ENCODE assay signal across 8 cellular contexts in the genomic region with DNA sequence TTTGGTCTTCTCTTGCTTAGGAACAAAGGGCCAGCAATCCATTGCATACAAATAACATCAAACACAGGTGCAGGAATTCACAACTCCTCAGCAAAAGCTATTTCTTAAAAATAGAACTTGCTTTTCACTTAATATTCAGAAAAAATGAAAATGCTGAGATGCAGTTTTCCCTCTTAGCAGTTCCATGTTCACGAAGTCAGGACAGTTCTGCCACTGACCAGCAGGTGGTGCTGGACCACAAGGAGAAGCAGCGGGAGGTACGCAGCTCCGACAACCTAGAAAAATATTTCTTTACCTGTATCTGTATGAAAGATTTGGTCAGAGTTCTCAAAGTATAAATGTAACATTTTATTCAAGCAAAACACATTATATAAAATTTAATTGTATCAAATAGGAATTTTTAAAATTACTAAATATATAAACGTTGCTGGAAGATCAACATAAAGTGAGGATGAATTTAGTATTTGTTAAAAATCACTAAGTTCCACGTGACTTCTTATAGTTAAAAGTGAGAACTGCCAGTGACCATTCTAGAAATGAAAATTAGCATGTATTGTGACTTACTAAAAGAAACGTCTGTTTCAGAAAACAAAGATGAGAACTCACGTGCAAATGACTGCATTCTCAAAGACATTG. TPM values are rescaled to one million over a fixed set of nuclear protein-coding genes. Genes with fewer than 3 reads are reported as not detected.
DNase-seq lines count a peak whose midpoint lies in the region; ATAC-seq and TF ChIP-seq lines count a peak whose summit lies in the region.

No MANE protein-coding gene starts in this region.

- peak; percentile 48 to 64 for ATAC-seq in stimulated activated naive B cell treated with anti-CD40 and anti-IgM and Interleukin-4, amounts not matched to agents 10 μg/mL and 1 μg/mL and 100 μg/mL, for 72 hours (replicated peaks)
- no peak for ATAC-seq in HG03460 (IDR thresholded peaks at IDR 0.05; ENCODE audit: unreplicated experiment)

- H3F3A ChIP-seq in GM23248 (ENCODE audit: insufficient read depth) = no peaks in the 10 kb centered on the region

- no peaks in the 10 kb centered on the region for H3K36me3 Mint-ChIP-seq in CD4-positive, alpha-beta memory T cell
- peaks cover 35% of the 10 kb centered on the region for H3K36me3 Mint-ChIP-seq in nephron (ENCODE audit: low read depth)
- H3K36me3 Mint-ChIP-seq in stimulated activated naive B cell treated with anti-CD40 and anti-IgM and Interleukin-4, amounts not matched to agents 10 μg/mL and 1 μg/mL and 100 μg/mL, for 72 hours = peaks cover 3 to 5% of the 10 kb centered on the region in 2 donors

- H4K20me1 ChIP-seq in GM23248 (ENCODE audit: insufficient read depth) = no peaks in the 10 kb centered on the region

- intact Hi-C loops in CD4-positive, alpha-beta memory T cell (cut with micrococcal nuclease) = no loop called here

- H3K9ac ChIP-seq in GM23248 = no peak overlapping the region

- H3K9me3 ChIP-seq in CD4-positive, alpha-beta memory T cell (ENCODE audit: control insufficient read depth in 1 of 2, low read length in 2 of 2) = no peaks in the 10 kb centered on the region
- H3K9me3 ChIP-seq in GM23248 (ENCODE audit: low read depth) = no peaks in the 10 kb centered on the region

- H3K9me3 Mint-ChIP-seq in CD4-positive, alpha-beta memory T cell = peaks cover 0 to 4% (median 0%) of the 10 kb centered on the region in 8 donors
- no peaks in the 10 kb centered on the region for H3K9me3 Mint-ChIP-seq in nephron
- H3K9me3 Mint-ChIP-seq in stimulated activated naive B cell treated with anti-CD40 and anti-IgM and Interleukin-4, amounts not matched to agents 10 μg/mL and 1 μg/mL and 100 μg/mL, for 72 hours = no peaks in the 10 kb centered on the region

- CTCF ChIA-PET in CD4-positive, alpha-beta memory T cell (lab: Charles Lee; ENCODE audit: partially characterized antibody) = interaction anchor here (1.2 to 5.4 kb wide), 8 partner anchors 10 to 99 kb away, joined by 4 to 40 read pairs (median 7); no protein-coding TSS in a partner anchor

- H3K9me2 ChIP-seq in GM23248 (ENCODE audit: insufficient read depth) = no peaks in the 10 kb centered on the region

- no peaks in the 10 kb centered on the region for H3K27me3 ChIP-seq in CD4-positive, alpha-beta memory T cell (ENCODE audit: insufficient read depth, low read length)
- no peaks in the 10 kb centered on the region for H3K27me3 ChIP-seq in GM23248 (replicated peaks; ENCODE audit: insufficient read depth)

- DNase-seq in CD4-positive, alpha-beta memory T cell = peak; percentile 47 to 75 (median 56)
- DNase-seq in GM23248 (peak; percentile 72), NCI-H510A (lab: John Stamatoyannopoulos, UW) (peak; percentile 27), erythroblast (lab: John Stamatoyannopoulos, UW) (peak; percentile 74 to 86)
- DNase-seq in activated CD8-positive, alpha-beta memory T cell treated with anti-CD3 and anti-CD28 coated beads, Interleukin-2, amount 50 U/mL, for 24 hours (ENCODE audit: extremely low read depth) = peak; percentile 57
- DNase-seq in stimulated activated naive B cell treated with anti-CD40 and anti-IgM and Interleukin-4, amounts not matched to agents 10 μg/mL and 1 μg/mL and 100 μg/mL, for 72 hours = peak; percentile 46

- no peak overlapping the region for H3K27ac ChIP-seq in CD4-positive, alpha-beta memory T cell (ENCODE audit: low read depth, low read length)
- H3K27ac ChIP-seq in GM23248 = no peak overlapping the region

- TF ChIP-seq CTCF in nephron (IDR thresholded peaks at IDR 0.05; ENCODE audit: unreplicated experiment in 3 of 3) = peak; percentile 95 to 99 (median 98)

- H3K4me1 Mint-ChIP-seq in CD4-positive, alpha-beta memory T cell = peaks cover 4 to 7% (median 7%) of the 10 kb centered on the region in 4 donors
- H3K4me1 Mint-ChIP-seq in nephron = no peaks in the 10 kb centered on the region
- H3K4me1 Mint-ChIP-seq in stimulated activated naive B cell treated with anti-CD40 and anti-IgM and Interleukin-4, amounts not matched to agents 10 μg/mL and 1 μg/mL and 100 μg/mL, for 72 hours = peaks cover 0 to 8% of the 10 kb centered on the region in 2 donors

- peak overlapping the region; percentile 28 for H3K4me2 ChIP-seq in GM23248 (ENCODE audit: unreplicated experiment)

- H3K4me1 ChIP-seq in CD4-positive, alpha-beta memory T cell (ENCODE audit: insufficient read depth, low read length) = no peaks in the 10 kb centered on the region
- no peaks in the 10 kb centered on the region for H3K4me1 ChIP-seq in GM23248 (ENCODE audit: insufficient read depth)

- H3K4me3 ChIP-seq in CD4-positive, alpha-beta memory T cell (ENCODE audit: low read length in 2 of 2) = no peak overlapping the region
- no peak overlapping the region for H3K4me3 ChIP-seq in GM23248

- in situ Hi-C loops in GM23248 (cut with MboI) = no loop called here

- TF ChIP-seq POLR2A in erythroblast (IDR thresholded peaks at IDR 0.05; ENCODE audit: low read length) = no peak

- peaks cover 9 to 17% of the 10 kb centered on the region in 2 donors for H3K27me3 Mint-ChIP-seq in CD4-positive, alpha-beta memory T cell
- H3K27me3 Mint-ChIP-seq in nephron (ENCODE audit: low read depth) = no peaks in the 10 kb centered on the region
- H3K27me3 Mint-ChIP-seq in stimulated activated naive B cell treated with anti-CD40 and anti-IgM and Interleukin-4, amounts not matched to agents 10 μg/mL and 1 μg/mL and 100 μg/mL, for 72 hours = peaks cover 0 to 13% of the 10 kb centered on the region in 2 donors

- no peak overlapping the region for H3K4me3 Mint-ChIP-seq in CD4-positive, alpha-beta memory T cell
- H3K4me3 Mint-ChIP-seq in nephron = no peak overlapping the region
- H3K4me3 Mint-ChIP-seq in stimulated activated naive B cell treated with anti-CD40 and anti-IgM and Interleukin-4, amounts not matched to agents 10 μg/mL and 1 μg/mL and 100 μg/mL, for 72 hours = no peak overlapping the region

- WGBS in GM23248 (ENCODE audit: low coverage in 1 of 2, low lambda C conversion rate in 2 of 2, missing lambda C conversion rate in 2 of 2), 2 experiments = 35 to 38% methylated on average over 8 of the region's 8 CpGs

- H3K79me2 ChIP-seq in GM23248 (ENCODE audit: insufficient read depth) = no peaks in the 10 kb centered on the region

- POLR2A ChIA-PET in CD4-positive, alpha-beta memory T cell (lab: Charles Lee; ENCODE audit: partially characterized antibody) = no interaction called here

- H3K36me3 ChIP-seq in CD4-positive, alpha-beta memory T cell (ENCODE audit: insufficient read depth, low read length) = no peaks in the 10 kb centered on the region
- no peaks in the 10 kb centered on the region for H3K36me3 ChIP-seq in GM23248 (ENCODE audit: low read depth)

- no peak overlapping the region for H3K27ac Mint-ChIP-seq in CD4-positive, alpha-beta memory T cell
- no peak overlapping the region for H3K27ac Mint-ChIP-seq in nephron
- H3K27ac Mint-ChIP-seq in stimulated activated naive B cell treated with anti-CD40 and anti-IgM and Interleukin-4, amounts not matched to agents 10 μg/mL and 1 μg/mL and 100 μg/mL, for 72 hours = no peak overlapping the region

- H2AFZ ChIP-seq in GM23248 = no peak overlapping the region

RNA-seq across cellular contexts. Expression of gene ADNP2, which starts 48.8 kb away (rescaled TPM):
- 10 to 100 TPM; 20.2 to 20.9 TPM for total RNA-seq in CD4-positive, alpha-beta memory T cell
- polyA plus RNA-seq in CD4-positive, alpha-beta memory T cell = 1 to 10 TPM; 7.1 to 9.2 TPM
- total RNA-seq in GM23248 (2014; rRNA removed; shearing (Covaris generic)) = 11.3 and 14.3 TPM in 2 replicates
- 3.5 and 3.7 TPM in 2 replicates for polyA plus RNA-seq in GM23248 (2016; fragmentation: Nextera tagmentation; extraction: Ambion mirVana)

Comparison
In these comparisons a context has a peak if more than half of its experiments do, and no peak if none do; other contexts are left out.
1. DNase-seq: peak in every context shown above with its lines; median percentile 80 in erythroblast; 72 in GM23248; 57 in activated CD8-positive, alpha-beta memory T cell treated with anti-CD3 and anti-CD28 coated beads, Interleukin-2, amount 50 U/mL, for 24 hours; 56 in CD4-positive, alpha-beta memory T cell; 46 in stimulated activated naive B cell treated with anti-CD40 and anti-IgM and Interleukin-4, amounts not matched to agents 10 μg/mL and 1 μg/mL and 100 μg/mL, for 72 hours; 27 in NCI-H510A.